8 cellular contexts compared by ENCODE assay signal in genomic region chr13:48580185-48580803, GRCh38. TPM values are rescaled to one million over a fixed set of nuclear protein-coding genes. Genes with fewer than 3 reads are reported as not detected.
DNase-seq lines count a peak whose midpoint lies in the region; ATAC-seq and TF ChIP-seq lines count a peak whose summit lies in the region.

No MANE protein-coding gene starts in this region.

- DNase-seq in COLO668 (lab: John Stamatoyannopoulos, UW; ENCODE audit: unreplicated experiment), result peak; percentile 83
- DNase-seq in RWPE2 (ENCODE audit: low spot score), result no peak
- peak; percentile 65 for DNase-seq in activated gamma-delta T cell treated with anti-CD3 and anti-CD28 coated beads, Interleukin-2, amount 50 U/mL, for 16 hours (ENCODE audit: low read depth)
- peak; percentile 72 for DNase-seq in glomerular visceral epithelial cell (ENCODE audit: extremely low spot score)
- DNase-seq in prostate gland (ENCODE audit: low spot score), result peak; percentile 79

- peaks cover 8% of the 10 kb centered on the region for H3K4me1 ChIP-seq in RWPE2 (ENCODE audit: insufficient read depth, poor library complexity, severe bottlenecking)
- peaks cover 3% of the 10 kb centered on the region for H3K4me1 ChIP-seq in prostate gland (replicated peaks)

- peak; percentile 75 for TF ChIP-seq RAD21 in Ishikawa (IDR thresholded peaks at IDR 0.05; ENCODE audit: low read depth)

- TF ChIP-seq EP300 in Ishikawa (IDR thresholded peaks at IDR 0.05; ENCODE audit: borderline replicate concordance), result no peak

- peak; percentile 79 for TF ChIP-seq CTCF in RWPE2 (IDR thresholded peaks at IDR 0.05; ENCODE audit: poor library complexity, severe bottlenecking)
- TF ChIP-seq CTCF in prostate gland (IDR thresholded peaks at IDR 0.05), result peak; percentile 40 to 84 (median 74)

- H3K27ac ChIP-seq in RWPE2 (ENCODE audit: poor library complexity, severe bottlenecking) (no peak overlapping the region), prostate gland (peak overlapping the region in 1 of 2 donors; percentile 63)

- WGBS in prostate gland, result 47% methylated on average over 8 of the region's 8 CpGs

- TF ChIP-seq POLR2A in prostate gland (IDR thresholded peaks at IDR 0.05), result no peak

- H3K9me3 ChIP-seq in RWPE2 (ENCODE audit: severe bottlenecking) (no peaks in the 10 kb centered on the region), prostate gland (no peaks in the 10 kb centered on the region)

- H3K27me3 ChIP-seq in RWPE2 (ENCODE audit: insufficient read depth, poor library complexity, severe bottlenecking), result no peaks in the 10 kb centered on the region
- H3K27me3 ChIP-seq in prostate gland (replicated peaks; ENCODE audit: insufficient read depth), result no peaks in the 10 kb centered on the region

- H3K36me3 ChIP-seq in RWPE2 (ENCODE audit: low read depth) (no peaks in the 10 kb centered on the region), prostate gland (no peaks in the 10 kb centered on the region)

- no peak overlapping the region for H3K4me3 ChIP-seq in RWPE2 (ENCODE audit: severe bottlenecking)
- H3K4me3 ChIP-seq in prostate gland, result no peak overlapping the region

- no peak for ATAC-seq in RWPE2 (ENCODE audit: low read depth)
- no peak for ATAC-seq in GM18907 (IDR thresholded peaks at IDR 0.05; ENCODE audit: unreplicated experiment)
- ATAC-seq in HG02870 (IDR thresholded peaks at IDR 0.05; ENCODE audit: unreplicated experiment), result no peak

- intact Hi-C loops in prostate gland (cut with DNase I), result loop anchor here (2.0 kb wide), 1 partner anchor 245 kb away; no protein-coding TSS in a partner anchor

TF ChIP-seq in Ishikawa, 13 proteins besides CTCF, POLR2A, EP300 and RAD21:
- TF ChIP-seq TCF12 (IDR thresholded peaks at IDR 0.05; ENCODE audit: low read depth), result no peak
- TF ChIP-seq MAX (IDR thresholded peaks at IDR 0.05), result no peak
- TF ChIP-seq CREB1 (IDR thresholded peaks at IDR 0.05; ENCODE audit: low read depth), result no peak
- no peak for TF ChIP-seq FOXM1 (IDR thresholded peaks at IDR 0.05; ENCODE audit: borderline replicate concordance, low read depth)
- TF ChIP-seq YY1 (IDR thresholded peaks at IDR 0.05; ENCODE audit: low read depth), result no peak
- no peak for TF ChIP-seq ZBTB7A (IDR thresholded peaks at IDR 0.05; ENCODE audit: low read depth)
- no peak for TF ChIP-seq EGR1 (IDR thresholded peaks at IDR 0.05)

RNA-seq across cellular contexts. Expression of gene RCBTB2, which starts 47.4 kb away (rescaled TPM):
- total RNA-seq in prostate gland, result 10 to 100 TPM; 11.6 to 26.2 TPM
